Comparison of ENCODE assay signal across 10 cellular contexts in genomic region chr19:42634409-42635232, GRCh38. TPM values are rescaled to one million over a fixed set of nuclear protein-coding genes. Genes with fewer than 3 reads are reported as not detected.
DNase-seq lines count a peak whose midpoint lies in the region; ATAC-seq and TF ChIP-seq lines count a peak whose summit lies in the region.
"Had no signal": no experiment of that assay in that cellular context is flagged by ENCODE, and none has a peak within 500 bp of the region (broad histone marks: within the 10 kb centered on the region; RNA-seq: fewer than 3 reads in every experiment).

No MANE protein-coding gene starts in this region.

- H2AFZ ChIP-seq in osteoblast (ENCODE audit: low read length), result peak overlapping the region; percentile 62

- no TSS peak for BruUV-seq in MCF 10A (replicated peaks; lab: Mats Ljungman, UMichigan)

- H3K27me3 ChIP-seq in H7 (ENCODE audit: control insufficient read depth, insufficient read depth, low read length) (no peaks in the 10 kb centered on the region), osteoblast (ENCODE audit: insufficient read depth, low read length) (peaks cover 14% of the 10 kb centered on the region)

- H3K27ac Mint-ChIP-seq in MCF 10A (ENCODE audit: low read depth, unreplicated experiment), result no peak overlapping the region
- no peak overlapping the region for H3K27ac Mint-ChIP-seq in naive thymus-derived CD8-positive, alpha-beta T cell

- no peaks in the 10 kb centered on the region for H3K79me2 ChIP-seq in osteoblast (ENCODE audit: insufficient read depth, low read length)

- intact Hi-C loops in MCF 10A (cut with micrococcal nuclease), result no loop called here

- H3K9me3 Mint-ChIP-seq in MCF 10A (ENCODE audit: unreplicated experiment), result no peaks in the 10 kb centered on the region
- peaks cover 0 to 5% (median 0%) of the 10 kb centered on the region in 9 donors for H3K9me3 Mint-ChIP-seq in naive thymus-derived CD8-positive, alpha-beta T cell

- H3K36me3 ChIP-seq in H7 (replicated peaks; ENCODE audit: control insufficient read depth, insufficient read depth, low read length) (no peaks in the 10 kb centered on the region), osteoblast (ENCODE audit: insufficient read depth, low read length) (no peaks in the 10 kb centered on the region)

- H3K27me3 Mint-ChIP-seq in MCF 10A (ENCODE audit: insufficient read depth, unreplicated experiment), result peaks cover 48% of the 10 kb centered on the region
- peaks cover 13 to 39% (median 19%) of the 10 kb centered on the region in 5 donors for H3K27me3 Mint-ChIP-seq in naive thymus-derived CD8-positive, alpha-beta T cell

- in situ Hi-C loops in Caki2 (cut with HindIII; ENCODE audit: low pct_unique_long_range_greater_than_20kb, low sequenced_read_pairs), result no loop called here

- peak; percentile 69 for TF ChIP-seq CTCF in MCF 10A (IDR thresholded peaks at IDR 0.05; ENCODE audit: unreplicated experiment)
- TF ChIP-seq CTCF in osteoblast (IDR thresholded peaks at IDR 0.05; ENCODE audit: extremely low read depth, low read depth, low read length), result peak; percentile 89

- H3K4me1 Mint-ChIP-seq in MCF 10A (ENCODE audit: insufficient read depth, unreplicated experiment), result no peaks in the 10 kb centered on the region
- H3K4me1 Mint-ChIP-seq in naive thymus-derived CD8-positive, alpha-beta T cell, result no peaks in the 10 kb centered on the region
- H3K4me1 Mint-ChIP-seq: naive B cell had no signal

- H3K36me3 Mint-ChIP-seq in MCF 10A (ENCODE audit: insufficient read depth, unreplicated experiment), result no peaks in the 10 kb centered on the region
- H3K36me3 Mint-ChIP-seq in naive thymus-derived CD8-positive, alpha-beta T cell, result no peaks in the 10 kb centered on the region

- no peaks in the 10 kb centered on the region for H3K4me1 ChIP-seq in osteoblast (ENCODE audit: insufficient read depth, low read length)

- H3K4me3 ChIP-seq in H7 (ENCODE audit: insufficient read depth, low read depth, low read length) (no peak overlapping the region), osteoblast (ENCODE audit: insufficient read depth, low read length) (no peak overlapping the region)

- CTCF ChIA-PET in MCF 10A (lab: Yijun Ruan, JAX), result interaction anchor here (0.5 to 1.5 kb wide), 9 partner anchors 9 to 252 kb away, joined by 3 to 6 read pairs (median 3); no protein-coding TSS in a partner anchor

- POLR2A ChIA-PET in MCF 10A (lab: Yijun Ruan, JAX), result interaction anchor here (0.6 to 0.9 kb wide), 3 partner anchors 21 to 48 kb away, joined by 3 to 4 read pairs (median 3); no protein-coding TSS in a partner anchor
- POLR2A ChIA-PET in naive thymus-derived CD8-positive, alpha-beta T cell (lab: Charles Lee), result no interaction called here

- no peaks in the 10 kb centered on the region for H4K20me1 ChIP-seq in osteoblast (ENCODE audit: insufficient read depth, low read length)

- H3K9me3 ChIP-seq in osteoblast (ENCODE audit: low read depth, low read length), result no peaks in the 10 kb centered on the region

- no peak overlapping the region for H3K4me3 Mint-ChIP-seq in MCF 10A (ENCODE audit: unreplicated experiment)
- H3K4me3 Mint-ChIP-seq in naive thymus-derived CD8-positive, alpha-beta T cell, result no peak overlapping the region
- H3K4me3 Mint-ChIP-seq: naive B cell had no signal

- ATAC-seq in GM18519 (IDR thresholded peaks at IDR 0.05; ENCODE audit: low FRiP score, unreplicated experiment) (no peak), GM21737 (IDR thresholded peaks at IDR 0.05; ENCODE audit: unreplicated experiment) (no peak)
- no peak for ATAC-seq in naive thymus-derived CD8-positive, alpha-beta T cell

- H3K27ac ChIP-seq in osteoblast (ENCODE audit: low read depth, low read length), result no peak overlapping the region

- H3K4me2 ChIP-seq in osteoblast (ENCODE audit: insufficient read depth, low read length), result no peak overlapping the region

- peak; percentile 27 for DNase-seq in Caki2 (ENCODE audit: low read depth)
- DNase-seq in H7, result peak; percentile 26
- peak; percentile 41 for DNase-seq in RKO (ENCODE audit: low spot score)
- peak; percentile 59 for DNase-seq in MCF 10A (ENCODE audit: unreplicated experiment)
- DNase-seq in osteoblast (ENCODE audit: insufficient read length, low spot score, missing footprints), result peak; percentile 87
- no peak for DNase-seq in naive thymus-derived CD8-positive, alpha-beta T cell
- DNase-seq: naive B cell had no signal

RNA-seq across cellular contexts. Expression of gene CEACAM8, which starts 39.9 kb away (rescaled TPM):
- total RNA-seq in Caki2 (2014; rRNA removed; shearing (Covaris generic); ENCODE audit: low replicate concordance), result not detected in 2 replicates
- total RNA-seq in H7 (2014; rRNA removed; shearing (Covaris generic)), result not detected in 2 replicates
- total RNA-seq in MCF 10A (2022) (not detected in 2 replicates), osteoblast (not detected in 2 replicates)
- not detected for total RNA-seq in naive thymus-derived CD8-positive, alpha-beta T cell
- not detected for polyA plus RNA-seq in naive thymus-derived CD8-positive, alpha-beta T cell
- total RNA-seq: T-helper 1 cell treated with Interleukin-12 subunit alpha and Interleukin-12 subunit beta and Interleukin-4 antibody, amounts not matched to agents 30 ng/mL and 1 ng/mL, for 36 hours had no signal

Comparison
In these comparisons a context has a peak if more than half of its experiments do, and no peak if none do; other contexts are left out.
1. DNase-seq: peak in Caki2 (single experiment), H7 (single experiment), RKO (single experiment), MCF 10A (single experiment) and osteoblast (single experiment); none in naive thymus-derived CD8-positive, alpha-beta T cell (0 of 10).